ENCODE assay signal across 8 cellular contexts in genomic region chr13:49421391-49421790, GRCh38. TPM values are rescaled to one million over a fixed set of nuclear protein-coding genes. Genes with fewer than 3 reads are reported as not detected.
DNase-seq lines count a peak whose midpoint lies in the region; ATAC-seq and TF ChIP-seq lines count a peak whose summit lies in the region.

No MANE protein-coding gene starts in this region.

- POLR2A ChIA-PET in SK-N-SH (lab: Yijun Ruan, JAX) (no interaction called here), activated B cell treated with CpG ODN at 0.5 μM for 24 hours (lab: Charles Lee) (no interaction called here)

- 0 out of 2 replicates have a peak, but pooled peaks have one; percentile 18 for TF ChIP-seq RAD21 in SK-N-SH (IDR thresholded peaks at IDR 0.05; ENCODE audit: low read length)

- WGBS in SK-N-SH (ENCODE audit: low lambda C conversion rate), result no CpG with 5 or more reads among the region's 3 CpGs

- CTCF ChIA-PET in SK-N-SH (lab: Yijun Ruan, JAX), result interaction anchor here (0.7 kb wide), 1 partner anchor 608 kb away, joined by 3 read pairs; no protein-coding TSS in a partner anchor
- CTCF ChIA-PET in activated B cell treated with CpG ODN at 0.5 μM for 24 hours (lab: Charles Lee), result interaction anchor here (1.0 kb wide), 1 partner anchor 125 kb away, joined by 3 read pairs; no protein-coding TSS in a partner anchor

- ATAC-seq in SK-N-SH treated with all-trans-retinoic acid at 6 μM for 48 hours (no peak), HG02981 (IDR thresholded peaks at IDR 0.05; ENCODE audit: unreplicated experiment) (peak; percentile 74), activated B cell treated with CpG ODN at 0.5 μM for 24 hours (ENCODE audit: low read depth) (peak; percentile 56), left lobe of liver (peak; percentile 97), GM18520 (IDR thresholded peaks at IDR 0.05; ENCODE audit: unreplicated experiment) (no peak)

- TF ChIP-seq EP300 in SK-N-SH (IDR thresholded peaks at IDR 0.05; ENCODE audit: borderline replicate concordance in 1 of 2, low read depth in 1 of 2, low read length in 1 of 2), result no peak

- H3K9me2 ChIP-seq in SK-N-SH, result no peaks in the 10 kb centered on the region

- no peaks in the 10 kb centered on the region for H3K9me3 ChIP-seq in SK-N-SH

- H3K4me3 ChIP-seq in SK-N-SH (ENCODE audit: low read depth in 2 of 2, low read length in 1 of 2), result no peak overlapping the region

- no peak overlapping the region for H2AFZ ChIP-seq in SK-N-SH (ENCODE audit: low read depth)

- intact Hi-C loops in activated B cell treated with CpG ODN at 0.5 μM for 24 hours (cut with micrococcal nuclease), result loop anchor here (1.0 to 5.0 kb wide), 2 partner anchors 186 to 426 kb away; no protein-coding TSS in a partner anchor

- no peak overlapping the region for H3K4me2 ChIP-seq in SK-N-SH

- peaks cover 7% of the 10 kb centered on the region for H3F3A ChIP-seq in SK-N-SH (replicated peaks; ENCODE audit: insufficient read depth)

- H3K79me2 ChIP-seq in SK-N-SH (ENCODE audit: insufficient read depth), result no peaks in the 10 kb centered on the region

- H3K27ac Mint-ChIP-seq in activated B cell treated with CpG ODN at 0.5 μM for 24 hours, result no peak overlapping the region

- H3K27me3 Mint-ChIP-seq in activated B cell treated with CpG ODN at 0.5 μM for 24 hours, result no peaks in the 10 kb centered on the region

- no peaks in the 10 kb centered on the region for H3K27me3 ChIP-seq in SK-N-SH (ENCODE audit: insufficient read depth)

- no peak overlapping the region for H3K27ac ChIP-seq in SK-N-SH (ENCODE audit: low read depth in 2 of 2, low read length in 1 of 2)

- no peak for TF ChIP-seq CTCF in SK-N-SH (IDR thresholded peaks at IDR 0.05)
- TF ChIP-seq CTCF in activated B cell treated with CpG ODN at 0.5 μM for 24 hours (IDR thresholded peaks at IDR 0.05), result no peak

- H3K36me3 ChIP-seq in SK-N-SH (replicated peaks in 1 of 2; ENCODE audit: control insufficient read depth in 1 of 2, insufficient read depth in 2 of 2, low read length in 1 of 2), result peaks cover 0 to 6% of the 10 kb centered on the region in 2 experiments

- H4K20me1 ChIP-seq in SK-N-SH (ENCODE audit: insufficient read depth), result no peaks in the 10 kb centered on the region

- H3K4me3 Mint-ChIP-seq in activated B cell treated with CpG ODN at 0.5 μM for 24 hours, result no peak overlapping the region

- H3K4me1 Mint-ChIP-seq in activated B cell treated with CpG ODN at 0.5 μM for 24 hours, result peaks cover 6% of the 10 kb centered on the region

- H3K9me3 Mint-ChIP-seq in activated B cell treated with CpG ODN at 0.5 μM for 24 hours, result no peaks in the 10 kb centered on the region

- no peaks in the 10 kb centered on the region for H3K36me3 Mint-ChIP-seq in activated B cell treated with CpG ODN at 0.5 μM for 24 hours (ENCODE audit: low read depth)

- H3K9ac ChIP-seq in SK-N-SH, result no peak overlapping the region

- no peak for DNase-seq in SK-N-SH
- DNase-seq in activated B cell treated with CpG ODN at 0.5 μM for 24 hours, result no peak
- DNase-seq in left lobe of liver (ENCODE audit: low spot score), result peak; percentile 56
- no peak for DNase-seq in NCI-H1105 treated with DMSO at 0.1 percent for 48 hours (lab: John Stamatoyannopoulos, UW)
- DNase-seq in T1000 (lab: John Stamatoyannopoulos, UW), result no peak

- no peaks in the 10 kb centered on the region for H3K4me1 ChIP-seq in SK-N-SH (ENCODE audit: control insufficient read depth in 1 of 2, insufficient read depth in 2 of 2, low read depth in 1 of 2, low read length in 1 of 2)

TF ChIP-seq in SK-N-SH, 30 proteins besides CTCF, POLR2A, EP300 and RAD21:
- TF ChIP-seq USF1 (IDR thresholded peaks at IDR 0.05; ENCODE audit: borderline replicate concordance, low read depth) (no peak), GABPA (IDR thresholded peaks at IDR 0.05; ENCODE audit: low read depth) (no peak), MXI1 (IDR thresholded peaks at IDR 0.05; ENCODE audit: low read depth, low read length) (no peak), TEAD4 (IDR thresholded peaks at IDR 0.05; ENCODE audit: borderline replicate concordance, insufficient read depth) (no peak), YY1 (IDR thresholded peaks at IDR 0.05; ENCODE audit: low read depth) (no peak), ELF1 (IDR thresholded peaks at IDR 0.05) (no peak), NRF1 (IDR thresholded peaks at IDR 0.05; ENCODE audit: low read depth, low read length) (no peak), CHD2 (IDR thresholded peaks at IDR 0.05; ENCODE audit: low read length, partially characterized antibody) (no peak), FOSL2 (IDR thresholded peaks at IDR 0.05; ENCODE audit: borderline replicate concordance, low read depth) (no peak), PBX3 (IDR thresholded peaks at IDR 0.05) (no peak), RXRA (IDR thresholded peaks at IDR 0.05; ENCODE audit: borderline replicate concordance, low read depth) (no peak)

TF ChIP-seq in SK-N-SH treated with all-trans-retinoic acid at 6 μM for 48 hours, 23 proteins besides CTCF, POLR2A, EP300 and RAD21 (continues in another document):
- TF ChIP-seq PATZ1 (CRISPR knock-in tag; IDR thresholded peaks at IDR 0.05; ENCODE audit: borderline replicate concordance) (no peak), ZFP3 (CRISPR knock-in tag; IDR thresholded peaks at IDR 0.05) (no peak), ZNF565 (CRISPR knock-in tag; conservative IDR thresholded peaks at IDR 0.05; ENCODE audit: low read depth) (no peak), GLIS3 (CRISPR knock-in tag; IDR thresholded peaks at IDR 0.05) (no peak), CSDC2 (CRISPR knock-in tag; IDR thresholded peaks at IDR 0.05) (no peak), SNAI2 (CRISPR knock-in tag; IDR thresholded peaks at IDR 0.05) (no peak), ZFP30 (CRISPR knock-in tag; IDR thresholded peaks at IDR 0.05) (no peak), ARNTL (CRISPR knock-in tag; IDR thresholded peaks at IDR 0.05; ENCODE audit: borderline replicate concordance, low read depth) (no peak), OSR1 (CRISPR knock-in tag; IDR thresholded peaks at IDR 0.05) (no peak), ZC3H10 (CRISPR knock-in tag; IDR thresholded peaks at IDR 0.05) (no peak), RARB (CRISPR knock-in tag; IDR thresholded peaks at IDR 0.05) (no peak), POU6F1 (CRISPR knock-in tag; IDR thresholded peaks at IDR 0.05; ENCODE audit: borderline replicate concordance, low read depth) (no peak), BACH2 (CRISPR knock-in tag; IDR thresholded peaks at IDR 0.05; ENCODE audit: borderline replicate concordance) (no peak)

RNA-seq across cellular contexts. Expression of gene CAB39L, which starts 22.5 kb away (rescaled TPM):
- 2.6 and 3.3 TPM in 2 replicates for polyA plus RNA-seq in SK-N-SH (2012; rRNA removed)
- 3.4 and 3.5 TPM in 2 replicates for polyA plus RNA-seq in SK-N-SH (2012; cell fraction: cytosol; rRNA removed)
- polyA plus RNA-seq in SK-N-SH (2012; cell fraction: nucleus; rRNA removed), result 2.1 and 2.5 TPM in 2 replicates
- 3.4 and 4.0 TPM in 2 replicates for total RNA-seq in activated B cell treated with CpG ODN at 0.5 μM for 24 hours
- 2.4 TPM for total RNA-seq in left lobe of liver

RNA-seq across cellular contexts. Expression of gene SETDB2, which starts 22.7 kb away (rescaled TPM):
- 1.9 and 2.4 TPM in 2 replicates for polyA plus RNA-seq in SK-N-SH (2012; rRNA removed)
- 2.7 and 3.0 TPM in 2 replicates for polyA plus RNA-seq in SK-N-SH (2012; cell fraction: cytosol; rRNA removed)
- polyA plus RNA-seq in SK-N-SH (2012; cell fraction: nucleus; rRNA removed), result 2.2 and 4.2 TPM in 2 replicates
- total RNA-seq in activated B cell treated with CpG ODN at 0.5 μM for 24 hours (23.6 and 25.1 TPM in 2 replicates), left lobe of liver (4.9 TPM)

Comparison
In these comparisons a context has a peak if more than half of its experiments do, and no peak if none do; other contexts are left out.
1. ATAC-seq: peak in HG02981 (single experiment), activated B cell treated with CpG ODN at 0.5 μM for 24 hours (single experiment) and left lobe of liver (single experiment); none in SK-N-SH treated with all-trans-retinoic acid at 6 μM for 48 hours (single experiment) and GM18520 (single experiment).